Comparison of ENCODE assay signal across 25 cellular contexts in the genomic region with DNA sequence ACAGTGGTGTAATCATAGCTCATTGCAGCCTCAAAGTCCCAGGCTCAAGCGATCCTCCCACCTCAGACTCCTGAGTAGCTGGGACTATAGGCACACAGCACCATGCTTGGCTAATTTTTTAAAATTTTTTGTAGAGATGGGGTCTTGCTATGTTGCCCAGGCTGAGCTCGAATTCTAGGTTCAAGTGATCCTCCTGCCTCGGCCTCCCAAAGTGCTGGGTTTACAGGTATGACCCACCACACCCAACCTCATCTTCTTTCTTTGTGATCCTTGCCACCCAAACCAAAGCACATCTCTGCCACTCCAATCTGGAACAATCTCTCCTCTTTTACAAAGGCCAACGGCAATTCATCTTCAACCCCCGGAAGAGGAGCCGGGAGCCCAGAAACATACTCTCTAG. TPM values are rescaled to one million over a fixed set of nuclear protein-coding genes. Genes with fewer than 3 reads are reported as not detected.
DNase-seq lines count a peak whose midpoint lies in the region; ATAC-seq and TF ChIP-seq lines count a peak whose summit lies in the region.
"Had no signal": no experiment of that assay in that cellular context is flagged by ENCODE, and none has a peak within 500 bp of the region (broad histone marks: within the 10 kb centered on the region; RNA-seq: fewer than 3 reads in every experiment).

No MANE protein-coding gene starts in this region.

- H3K27ac ChIP-seq in GM23338 (ENCODE audit: low read depth) (0 out of 2 replicates have a peak overlapping the region, but pooled peaks have one; percentile 26), body of pancreas (peak overlapping the region in 3 of 4 donors; percentile 81 to 87 (median 85))
- H3K27ac ChIP-seq: GM23248, SJCRH30 had no signal

- H3K9me3 Mint-ChIP-seq in GM23338 (no peaks in the 10 kb centered on the region; the same call in 2 of the 3 replicates), mesothelial cell of epicardium (no peaks in the 10 kb centered on the region), progenitor cell of endocrine pancreas (ENCODE audit: low read depth) (no peaks in the 10 kb centered on the region)
- H3K9me3 Mint-ChIP-seq: CD4-positive, CD25-positive, alpha-beta regulatory T cell; H9 had no signal

- no peaks in the 10 kb centered on the region for H3K9me3 ChIP-seq in body of pancreas
- H3K9me3 ChIP-seq: BE2C, SJCRH30 had no signal

- no peak for TF ChIP-seq POLR2A in body of pancreas (IDR thresholded peaks at IDR 0.05)

- H3K27me3 Mint-ChIP-seq in GM23338 (ENCODE audit: insufficient read depth, low read depth, poor library complexity): peaks cover 2% of the 10 kb centered on the region
- H3K27me3 Mint-ChIP-seq in mesothelial cell of epicardium (ENCODE audit: low read depth): no peaks in the 10 kb centered on the region
- no peaks in the 10 kb centered on the region for H3K27me3 Mint-ChIP-seq in progenitor cell of endocrine pancreas

- H3K36me3 Mint-ChIP-seq in GM23338 (ENCODE audit: low read depth) (no peaks in the 10 kb centered on the region), mesothelial cell of epicardium (peaks cover 4% of the 10 kb centered on the region), progenitor cell of endocrine pancreas (ENCODE audit: insufficient read depth) (peaks cover 1% of the 10 kb centered on the region)
- H3K36me3 Mint-ChIP-seq: CD4-positive, CD25-positive, alpha-beta regulatory T cell had no signal

- H2AFZ ChIP-seq in GM23338: no peak overlapping the region
- H2AFZ ChIP-seq: GM23248 had no signal

- H3K9me2 ChIP-seq in GM23338 (ENCODE audit: insufficient read depth): no peaks in the 10 kb centered on the region

- H3F3A ChIP-seq in GM23338 (replicated peaks; ENCODE audit: low read depth): no peaks in the 10 kb centered on the region

- H3K4me3 ChIP-seq in GM23338: no peak overlapping the region
- H3K4me3 ChIP-seq in body of pancreas: no peak overlapping the region
- H3K4me3 ChIP-seq: GM23248, SJCRH30 had no signal

- WGBS in body of pancreas, 2 donors: 90 to 93% methylated on average over 6 of the region's 6 CpGs

- ATAC-seq in GM23338 (no peak), body of pancreas (no peak), left ventricle myocardium superior (no peak)
- ATAC-seq: PC-3, Right ventricle myocardium inferior, SK-N-SH treated with all-trans-retinoic acid at 6 μM for 48 hours had no signal

- no peak overlapping the region for H3K27ac Mint-ChIP-seq in GM23338
- peak overlapping the region; percentile 70 for H3K27ac Mint-ChIP-seq in mesothelial cell of epicardium
- peak overlapping the region; percentile 95 for H3K27ac Mint-ChIP-seq in progenitor cell of endocrine pancreas
- H3K27ac Mint-ChIP-seq: CD4-positive, CD25-positive, alpha-beta regulatory T cell had no signal

- TF ChIP-seq CTCF in GM23338 (conservative IDR thresholded peaks at IDR 0.05; ENCODE audit: low read depth in 2 of 2) (no peak), body of pancreas (IDR thresholded peaks at IDR 0.05) (no peak), mesothelial cell of epicardium (IDR thresholded peaks at IDR 0.05; ENCODE audit: unreplicated experiment) (no peak), progenitor cell of endocrine pancreas (IDR thresholded peaks at IDR 0.05; ENCODE audit: unreplicated experiment) (no peak)

- peaks cover 14% of the 10 kb centered on the region for H3K4me1 Mint-ChIP-seq in GM23338
- peaks cover 15% of the 10 kb centered on the region for H3K4me1 Mint-ChIP-seq in mesothelial cell of epicardium
- peaks cover 29% of the 10 kb centered on the region for H3K4me1 Mint-ChIP-seq in progenitor cell of endocrine pancreas (ENCODE audit: low read depth)
- H3K4me1 Mint-ChIP-seq: CD4-positive, CD25-positive, alpha-beta regulatory T cell had no signal

- H3K36me3 ChIP-seq in GM23338 (ENCODE audit: insufficient read depth): no peaks in the 10 kb centered on the region
- no peaks in the 10 kb centered on the region for H3K36me3 ChIP-seq in body of pancreas (replicated peaks in 1 of 2; ENCODE audit: insufficient read depth in 1 of 2, low read depth in 2 of 2)
- H3K36me3 ChIP-seq: BE2C, SJCRH30 had no signal

- H3K4me1 ChIP-seq in GM23338 (ENCODE audit: insufficient read depth) (no peaks in the 10 kb centered on the region; the same call in 1 of the 2 replicates), body of pancreas (peaks cover 93% of the 10 kb centered on the region)
- H3K4me1 ChIP-seq: BE2C, SJCRH30 had no signal

- H3K4me2 ChIP-seq in GM23338: no peak overlapping the region

- H4K20me1 ChIP-seq in GM23338 (replicated peaks; ENCODE audit: insufficient read depth): peaks cover 6% of the 10 kb centered on the region

- no peak for DNase-seq in GM23338 (ENCODE audit: low spot score)
- DNase-seq in body of pancreas: no peak
- DNase-seq in mesothelial cell of epicardium (ENCODE audit: low spot score in 2 of 2, unreplicated experiment in 2 of 2): no peak
- DNase-seq in progenitor cell of endocrine pancreas (ENCODE audit: low spot score, unreplicated experiment): no peak
- no peak for DNase-seq in activated CD4-positive, alpha-beta T cell treated with anti-CD3 and anti-CD28 coated beads for 1 hour
- DNase-seq in left ventricle myocardium superior: no peak
- DNase-seq in cardiac septum (ENCODE audit: low spot score): no peak
- DNase-seq in D341Med (ENCODE audit: low spot score): no peak
- DNase-seq: 8988T; ACHN; BE2C; CD4-positive, CD25-positive, alpha-beta regulatory T cell; GM23248; H9; Kasumi-1; MV-4-11; NCI-H2029; NCI-H446 treated with DMSO at 0.1 percent for 48 hours; NCI-H526; NCI-H82; NK-92 treated with Interleukin-12 subunit alpha and Interleukin-12 subunit beta, amount 100 ng/mL, for 24 hours; PC-3; SJCRH30 had no signal

- H3K27me3 ChIP-seq in GM23338 (ENCODE audit: insufficient read depth) (no peaks in the 10 kb centered on the region), body of pancreas (no peaks in the 10 kb centered on the region)
- H3K27me3 ChIP-seq: BE2C, SJCRH30 had no signal

- no peak overlapping the region for H3K4me3 Mint-ChIP-seq in GM23338
- H3K4me3 Mint-ChIP-seq in mesothelial cell of epicardium: no peak overlapping the region
- no peak overlapping the region for H3K4me3 Mint-ChIP-seq in progenitor cell of endocrine pancreas (ENCODE audit: low read depth)
- H3K4me3 Mint-ChIP-seq: CD4-positive, CD25-positive, alpha-beta regulatory T cell; H9 had no signal

- intact Hi-C loops in body of pancreas (cut with DNase I) (no loop called here), left ventricle myocardium superior (cut with micrococcal nuclease) (no loop called here), cardiac septum (cut with DNase I) (no loop called here)

- H3K79me2 ChIP-seq in GM23338 (replicated peaks; ENCODE audit: insufficient read depth): peaks cover 27% of the 10 kb centered on the region

TF ChIP-seq in GM23338, 12 proteins besides CTCF, POLR2A, EP300 and RAD21:
- TF ChIP-seq STAT1 (IDR thresholded peaks at IDR 0.05; ENCODE audit: unreplicated experiment): no peak
- TF ChIP-seq ZNF331 (CRISPR knock-in tag; IDR thresholded peaks at IDR 0.05; ENCODE audit: low read depth): no peak
- no peak for TF ChIP-seq EZH2phosphoT487 (IDR thresholded peaks at IDR 0.05; ENCODE audit: unreplicated experiment)

RNA-seq across cellular contexts. Expression of a gene that starts 38.6 kb away (rescaled TPM):
- 52.1 and 55.2 TPM in 2 replicates for total RNA-seq in GM23338 (2014; rRNA removed; shearing (Covaris generic))
- 17.3 and 19.2 TPM in 2 replicates for polyA plus RNA-seq in GM23338 (2016; fragmentation: Nextera tagmentation; extraction: Ambion mirVana)
- 100 to 1,000 TPM; 243 to 284 TPM for total RNA-seq in body of pancreas
- 42.3 to 46.5 TPM (median 44.7 TPM) in 3 replicates for total RNA-seq in mesothelial cell of epicardium
- total RNA-seq in progenitor cell of endocrine pancreas: 67.5 and 69.2 TPM in 2 replicates
- total RNA-seq in left ventricle myocardium superior: 62.6 TPM
- total RNA-seq in cardiac septum: 113 TPM
